1 cellular context compared by ENCODE assay signal in the genomic region with DNA sequence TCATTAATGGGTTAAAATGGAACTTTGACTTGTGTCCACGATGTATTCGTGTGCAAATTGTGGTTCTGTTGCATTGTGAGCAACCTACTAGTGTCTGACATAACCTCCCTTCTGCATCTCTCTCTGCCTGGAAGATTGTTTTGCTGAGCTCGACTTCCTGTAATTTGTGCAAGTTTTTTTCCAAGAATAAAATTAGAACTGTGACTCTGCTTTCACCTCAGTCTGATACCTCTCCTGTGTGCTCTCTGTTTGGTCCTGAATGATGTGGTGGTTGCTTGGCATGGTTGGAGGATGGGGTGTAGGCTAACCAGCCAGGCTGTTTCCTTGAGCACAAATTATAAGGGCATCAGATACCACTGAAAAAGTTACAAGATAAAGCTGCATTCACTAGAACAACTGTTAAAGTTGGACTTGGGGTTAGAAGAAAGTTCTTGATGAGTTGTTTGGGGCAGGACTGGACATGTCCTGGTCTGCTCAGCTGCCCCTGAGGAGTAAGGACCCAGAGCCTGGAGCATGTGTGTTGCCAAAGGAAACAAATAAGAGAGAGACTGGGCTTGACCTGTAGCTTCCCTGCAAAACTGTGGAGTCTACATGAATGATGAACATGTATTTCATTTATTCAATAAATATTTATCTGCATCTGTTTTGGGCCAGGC.
TF ChIP-seq lines count a peak whose summit lies in the region.

No MANE protein-coding gene starts in this region.

TF ChIP-seq in SK-N-SH treated with all-trans-retinoic acid at 6 μM for 48 hours, 23 proteins besides CTCF, POLR2A, EP300 and RAD21 (continued from another document):
- TF ChIP-seq TOX (CRISPR knock-in tag; IDR thresholded peaks at IDR 0.05; ENCODE audit: borderline replicate concordance) (no peak), TSHZ2 (CRISPR knock-in tag; IDR thresholded peaks at IDR 0.05) (no peak), ZFP30 (CRISPR knock-in tag; IDR thresholded peaks at IDR 0.05) (no peak)
- TF ChIP-seq, protein P1, sequence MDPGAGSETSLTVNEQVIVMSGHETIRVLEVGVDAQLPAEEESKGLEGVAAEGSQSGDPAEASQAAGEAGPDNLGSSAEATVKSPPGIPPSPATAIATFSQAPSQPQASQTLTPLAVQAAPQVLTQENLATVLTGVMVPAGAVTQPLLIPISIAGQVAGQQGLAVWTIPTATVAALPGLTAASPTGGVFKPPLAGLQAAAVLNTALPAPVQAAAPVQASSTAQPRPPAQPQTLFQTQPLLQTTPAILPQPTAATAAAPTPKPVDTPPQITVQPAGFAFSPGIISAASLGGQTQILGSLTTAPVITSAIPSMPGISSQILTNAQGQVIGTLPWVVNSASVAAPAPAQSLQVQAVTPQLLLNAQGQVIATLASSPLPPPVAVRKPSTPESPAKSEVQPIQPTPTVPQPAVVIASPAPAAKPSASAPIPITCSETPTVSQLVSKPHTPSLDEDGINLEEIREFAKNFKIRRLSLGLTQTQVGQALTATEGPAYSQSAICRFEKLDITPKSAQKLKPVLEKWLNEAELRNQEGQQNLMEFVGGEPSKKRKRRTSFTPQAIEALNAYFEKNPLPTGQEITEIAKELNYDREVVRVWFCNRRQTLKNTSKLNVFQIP (CRISPR knock-in tag; IDR thresholded peaks at IDR 0.05; ENCODE audit: borderline replicate concordance, low read depth) = no peak
